In the genomic region with DNA sequence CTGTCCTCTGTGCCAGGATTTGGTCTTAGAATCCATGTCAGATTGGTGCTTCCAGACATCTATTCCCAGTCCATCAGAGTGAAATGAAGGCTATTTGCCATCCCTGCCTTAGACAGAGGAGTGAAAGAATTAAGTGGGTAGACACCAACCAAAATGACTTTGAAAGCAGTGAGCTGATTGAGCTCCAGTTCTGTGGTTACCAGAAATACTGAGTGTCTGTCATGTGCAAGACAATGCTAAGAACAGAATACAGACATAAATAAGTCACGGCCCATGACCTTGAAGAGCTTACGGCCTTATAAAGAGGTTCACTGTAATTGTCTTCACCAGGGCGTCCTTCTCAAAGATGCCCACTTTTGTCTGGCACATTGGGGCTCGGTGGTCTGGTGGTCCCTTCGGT, we compare ENCODE assay signal across 10 cellular contexts.
"Had no signal": no experiment of that assay in that cellular context is flagged by ENCODE, and none has a peak within 500 bp of the region (broad histone marks: within the 10 kb centered on the region; RNA-seq: fewer than 3 reads in every experiment).

No MANE protein-coding gene starts in this region.

- ATAC-seq: foreskin keratinocyte had no signal

- FAIRE-seq: bronchial epithelial cell had no signal

- H3K9me3 Mint-ChIP-seq: activated naive CD4-positive, alpha-beta T cell treated with anti-CD3 and anti-CD28 coated beads, Interleukin-2, amount 10 ng/mL, durations not matched to agents 7 days and 5 days; naive B cell had no signal

- DNase-seq: activated naive CD4-positive, alpha-beta T cell treated with anti-CD3 and anti-CD28 coated beads, Interleukin-2, amount 10 ng/mL, durations not matched to agents 7 days and 5 days; anterior cingulate cortex; foreskin keratinocyte; head of caudate nucleus; naive B cell; retina; stimulated activated CD4-positive, alpha-beta T cell treated with anti-CD3 and anti-CD28 coated beads, Interleukin-15, amount 100 ng/mL, for 24 hours; stimulated activated CD4-positive, alpha-beta T cell treated with anti-CD3 and anti-CD28 coated beads, Interleukin-4, amount 100 ng/mL, for 24 hours; tibial artery had no signal

- H3K4me3 Mint-ChIP-seq: activated naive CD4-positive, alpha-beta T cell treated with anti-CD3 and anti-CD28 coated beads, Interleukin-2, amount 10 ng/mL, durations not matched to agents 7 days and 5 days; naive B cell had no signal
